ENCODE assay signal across 17 cellular contexts in genomic region chr14:75221797-75222196, GRCh38. TPM values are rescaled to one million over a fixed set of nuclear protein-coding genes. Genes with fewer than 3 reads are reported as not detected.
DNase-seq lines count a peak whose midpoint lies in the region; ATAC-seq and TF ChIP-seq lines count a peak whose summit lies in the region.
"Had no signal": no experiment of that assay in that cellular context is flagged by ENCODE, and none has a peak within 500 bp of the region (broad histone marks: within the 10 kb centered on the region; RNA-seq: fewer than 3 reads in every experiment).

No MANE protein-coding gene starts in this region.

- no peak overlapping the region for H3K4me2 ChIP-seq in trophoblast cell (ENCODE audit: low read length)
- H3K4me2 ChIP-seq: KMS-11 had no signal

- H3K23ac ChIP-seq in trophoblast cell (ENCODE audit: low read length): no peak overlapping the region

- H3K9me3 ChIP-seq in HUES48 (ENCODE audit: control insufficient read depth, insufficient read depth, low read length): no peaks in the 10 kb centered on the region
- no peaks in the 10 kb centered on the region for H3K9me3 ChIP-seq in trophoblast cell (ENCODE audit: insufficient read depth, low read depth, low read length)
- no peaks in the 10 kb centered on the region for H3K9me3 ChIP-seq in right cardiac atrium (ENCODE audit: control insufficient read depth, low read length)
- H3K9me3 ChIP-seq: heart left ventricle, right lobe of liver, stomach had no signal

- H3K27me3 ChIP-seq in HUES48 (ENCODE audit: control insufficient read depth, insufficient read depth, low read length): no peaks in the 10 kb centered on the region
- H3K27me3 ChIP-seq in trophoblast cell (ENCODE audit: insufficient read depth, low read length): no peaks in the 10 kb centered on the region
- H3K27me3 ChIP-seq in right cardiac atrium (ENCODE audit: control insufficient read depth, insufficient read depth): no peaks in the 10 kb centered on the region
- H3K27me3 ChIP-seq: heart left ventricle, right lobe of liver, stomach had no signal

- H2AK5ac ChIP-seq in trophoblast cell (ENCODE audit: low read length): no peak overlapping the region

- ATAC-seq in GM19043 (IDR thresholded peaks at IDR 0.05; ENCODE audit: low read depth, unreplicated experiment): peak; percentile 12
- no peak for ATAC-seq in right cardiac atrium

- H3K4me3 ChIP-seq in HUES48 (ENCODE audit: low read depth, low read length) (no peak overlapping the region), choroid plexus epithelial cell (ENCODE audit: low read depth, low read length) (peak overlapping the region; percentile 3), trophoblast cell (ENCODE audit: low read depth, low read length) (no peak overlapping the region), right cardiac atrium (ENCODE audit: low read length) (no peak overlapping the region)
- H3K4me3 ChIP-seq: heart left ventricle, right lobe of liver, stomach had no signal

- intact Hi-C loops in right cardiac atrium (cut with DNase I): no loop called here

- H3K4ac ChIP-seq in trophoblast cell (ENCODE audit: low read depth, low read length): no peak overlapping the region

- peak overlapping the region; percentile 91 for H2BK120ac ChIP-seq in trophoblast cell (ENCODE audit: insufficient read depth, low read length, poor library complexity)

- H3K27ac ChIP-seq in HUES48 (ENCODE audit: low read depth, low read length): peak overlapping the region; percentile 46
- no peak overlapping the region for H3K27ac ChIP-seq in trophoblast cell (ENCODE audit: low read depth, low read length)
- H3K27ac ChIP-seq in right cardiac atrium (ENCODE audit: low read length): no peak overlapping the region
- H3K27ac ChIP-seq: C4-2B, heart left ventricle, KMS-11, right lobe of liver, stomach had no signal

- H2BK12ac ChIP-seq in trophoblast cell (ENCODE audit: low read length): peak overlapping the region; percentile 63

- no peaks in the 10 kb centered on the region for H3K79me2 ChIP-seq in trophoblast cell (ENCODE audit: control insufficient read depth, insufficient read depth, low read length, poor library complexity)

- H3K14ac ChIP-seq in trophoblast cell (ENCODE audit: low read length): peak overlapping the region; percentile 67

- peak overlapping the region; percentile 22 for H2BK5ac ChIP-seq in trophoblast cell (ENCODE audit: low read depth, low read length, poor library complexity)

- no CpG with 5 or more reads among the region's 2 CpGs for WGBS in trophoblast cell (ENCODE audit: extremely low coverage, insufficient coverage, insufficient read length)
- 77% methylated on average over 2 of the region's 2 CpGs for WGBS in right cardiac atrium

- H4K12ac ChIP-seq in trophoblast cell (ENCODE audit: low read depth, low read length): peak overlapping the region; percentile 47

- H2AFZ ChIP-seq in trophoblast cell (ENCODE audit: insufficient read depth, low read length, poor library complexity): peak overlapping the region; percentile 26

- peak overlapping the region; percentile 80 for H3K18ac ChIP-seq in trophoblast cell (ENCODE audit: low read length)

- peak overlapping the region; percentile 72 for H4K8ac ChIP-seq in trophoblast cell (ENCODE audit: low read depth, low read length)

- peaks cover 8% of the 10 kb centered on the region for H3K79me1 ChIP-seq in trophoblast cell (ENCODE audit: low read length)

- DNase-seq in choroid plexus epithelial cell (ENCODE audit: low read depth) (no peak), trophoblast cell (no peak), NCI-H2081 (lab: John Stamatoyannopoulos, UW) (no peak), right cardiac atrium (no peak), NCI-H2171 treated with DMSO at 0.1 percent for 48 hours (lab: John Stamatoyannopoulos, UW) (no peak)
- DNase-seq in stimulated activated CD4-positive, alpha-beta T cell treated with anti-CD3 and anti-CD28 coated beads, Interleukin-12 subunit alpha, Interleukin-12 subunit beta, amount 100 ng/mL, for 4 hours: no peak
- DNase-seq: activated CD4-positive, alpha-beta T cell treated with anti-CD3 and anti-CD28 coated beads, Interleukin-2, amount 50 U/mL, for 48 hours; NCI-H187; NCI-H69; nephron progenitor cell; stomach had no signal

- peaks cover 19% of the 10 kb centered on the region for H3K4me1 ChIP-seq in HUES48 (ENCODE audit: control insufficient read depth, insufficient read depth, low read length)
- H3K4me1 ChIP-seq in trophoblast cell (ENCODE audit: control insufficient read depth in 1 of 2, insufficient read depth in 2 of 2, low read length in 2 of 2): peaks cover 11 to 15% of the 10 kb centered on the region in 2 experiments
- H3K4me1 ChIP-seq in right cardiac atrium (ENCODE audit: control insufficient read depth, insufficient read depth, low read length): no peaks in the 10 kb centered on the region

- H3K9ac ChIP-seq in HUES48 (ENCODE audit: low read depth, low read length) (no peak overlapping the region), trophoblast cell (ENCODE audit: low read length) (no peak overlapping the region)
- H3K9ac ChIP-seq: KMS-11 had no signal

- no peak for TF ChIP-seq CTCF in choroid plexus epithelial cell (conservative IDR thresholded peaks at IDR 0.05; ENCODE audit: low read depth, low read length)

- H4K91ac ChIP-seq in trophoblast cell (ENCODE audit: low read depth, low read length): peak overlapping the region; percentile 86

- H3K36me3 ChIP-seq in HUES48 (ENCODE audit: control insufficient read depth, insufficient read depth, low read length): no peaks in the 10 kb centered on the region
- no peaks in the 10 kb centered on the region for H3K36me3 ChIP-seq in trophoblast cell (ENCODE audit: control insufficient read depth in 1 of 2, insufficient read depth in 2 of 2, low read length in 2 of 2)
- H3K36me3 ChIP-seq: heart left ventricle, right lobe of liver, stomach had no signal

RNA-seq across cellular contexts. Expression of gene TMED10, which starts 45.4 kb away (rescaled TPM):
- polyA plus RNA-seq in trophoblast cell (2013): 331 and 337 TPM in 2 replicates
- total RNA-seq in right cardiac atrium: 100 to 1,000 TPM; 246 to 333 (median 297) TPM
- polyA plus RNA-seq in right cardiac atrium: 141 TPM

RNA-seq across cellular contexts. Expression of gene FOS, which starts 56.8 kb away (rescaled TPM):
- 26.6 and 30.7 TPM in 2 replicates for polyA plus RNA-seq in trophoblast cell (2013)
- total RNA-seq in right cardiac atrium: 100 to 1,000 TPM in 1 of 4 donors, 10 to 100 TPM in 3; 15.7 to 244 (median 46.3) TPM
- 144 TPM for polyA plus RNA-seq in right cardiac atrium
